8 cellular contexts compared by ENCODE assay signal in genomic region chr14:104724407-104724980, GRCh38. TPM values are rescaled to one million over a fixed set of nuclear protein-coding genes. Genes with fewer than 3 reads are reported as not detected.
DNase-seq lines count a peak whose midpoint lies in the region; ATAC-seq and TF ChIP-seq lines count a peak whose summit lies in the region.

No MANE protein-coding gene starts in this region.

- peak overlapping the region in 1 of 2 experiments; percentile 95 for H3K14ac ChIP-seq in mesenchymal stem cell (ENCODE audit: low read length in 2 of 2)

- H2BK5ac ChIP-seq in mesenchymal stem cell (ENCODE audit: low read depth, low read length, poor library complexity, severe bottlenecking), result no peak overlapping the region

- peak overlapping the region; percentile 76 for H4K8ac ChIP-seq in mesenchymal stem cell (ENCODE audit: low read length)

- H3K36me3 ChIP-seq in Peyer's patch (peaks cover 0 to 5% (median 0%) of the 10 kb centered on the region in 3 donors), mesenchymal stem cell (ENCODE audit: control insufficient read depth in 1 of 2, insufficient read depth in 2 of 2, low read depth in 1 of 2, low read length in 2 of 2) (peaks cover 16 to 26% of the 10 kb centered on the region in 2 experiments), upper lobe of left lung (peaks cover 0 to 7% (median 2%) of the 10 kb centered on the region in 4 donors)

- 11% methylated on average over 27 of the region's 27 CpGs for WGBS in mesenchymal stem cell
- 7 to 17% methylated on average over 12 of the region's 27 CpGs for WGBS in upper lobe of left lung, 2 donors

- no peak overlapping the region for H3K27ac Mint-ChIP-seq in central memory CD8-positive, alpha-beta T cell (ENCODE audit: low read depth)

- ATAC-seq in central memory CD8-positive, alpha-beta T cell (replicated peaks; ENCODE audit: extremely low read depth, poor library complexity, severe bottlenecking), result no peak
- ATAC-seq in upper lobe of left lung (ENCODE audit: low FRiP score in 2 of 2), result peak; percentile 6

- no peak overlapping the region for H2AK5ac ChIP-seq in mesenchymal stem cell (ENCODE audit: low read length, severe bottlenecking)

- H3K36me3 Mint-ChIP-seq in central memory CD8-positive, alpha-beta T cell (ENCODE audit: insufficient read depth), result peaks cover 5% of the 10 kb centered on the region

- H3K4me1 ChIP-seq in Peyer's patch, result peaks cover 6 to 39% (median 14%) of the 10 kb centered on the region in 4 donors
- peaks cover 48% of the 10 kb centered on the region for H3K4me1 ChIP-seq in mesenchymal stem cell (ENCODE audit: control insufficient read depth, insufficient read depth, low read depth, low read length)
- peaks cover 17 to 36% (median 22%) of the 10 kb centered on the region in 4 donors for H3K4me1 ChIP-seq in upper lobe of left lung

- H3K18ac ChIP-seq in mesenchymal stem cell (ENCODE audit: low read depth in 1 of 2, low read length in 2 of 2), result peak overlapping the region; percentile 90 to 93

- H3K4me3 ChIP-seq in GM08714 (ENCODE audit: low read length), result peak overlapping the region; percentile 57; the same call in 1 of the 2 replicates
- peak overlapping the region; percentile 64 to 94 (median 90) for H3K4me3 ChIP-seq in Peyer's patch
- peak overlapping the region; percentile 72 to 76 for H3K4me3 ChIP-seq in mesenchymal stem cell (ENCODE audit: insufficient read depth in 1 of 2, low read depth in 1 of 2, low read length in 2 of 2)
- peak overlapping the region; percentile 71 to 90 (median 84) for H3K4me3 ChIP-seq in upper lobe of left lung

- H3K27ac ChIP-seq in Peyer's patch, result peak overlapping the region; percentile 68 to 88 (median 72)
- no peak overlapping the region for H3K27ac ChIP-seq in mesenchymal stem cell (ENCODE audit: low read length, poor library complexity, severe bottlenecking)
- H3K27ac ChIP-seq in upper lobe of left lung, result peak overlapping the region; percentile 37 to 74 (median 66)

- peak overlapping the region in 1 of 2 experiments; percentile 76 for H2BK12ac ChIP-seq in mesenchymal stem cell (ENCODE audit: low read length in 2 of 2)

- H3K9me3 Mint-ChIP-seq in central memory CD8-positive, alpha-beta T cell, result no peaks in the 10 kb centered on the region

- H3K27me3 ChIP-seq in Peyer's patch (no peaks in the 10 kb centered on the region), mesenchymal stem cell (ENCODE audit: control insufficient read depth in 1 of 2, insufficient read depth in 1 of 2, low read length in 2 of 2) (peaks cover 14 to 32% of the 10 kb centered on the region in 2 experiments), upper lobe of left lung (no peaks in the 10 kb centered on the region)

- H3K23ac ChIP-seq in mesenchymal stem cell (ENCODE audit: low read length in 2 of 2), result peak overlapping the region in 1 of 2 experiments; percentile 64

- H3K4ac ChIP-seq in mesenchymal stem cell (ENCODE audit: low read depth in 1 of 2, low read length in 2 of 2), result peak overlapping the region; percentile 67 to 79

- H2AFZ ChIP-seq in mesenchymal stem cell (ENCODE audit: low read depth, low read length), result no peak overlapping the region

- H2BK15ac ChIP-seq in mesenchymal stem cell (ENCODE audit: low read depth, poor library complexity, severe bottlenecking), result peak overlapping the region; percentile 85

- TF ChIP-seq CTCF in Peyer's patch (IDR thresholded peaks at IDR 0.05), result no peak
- no peak for TF ChIP-seq CTCF in upper lobe of left lung (IDR thresholded peaks at IDR 0.05)

- DNase-seq in Peyer's patch, result peak in 2 of 3 donors; percentile 66 to 68
- no peak for DNase-seq in central memory CD8-positive, alpha-beta T cell (ENCODE audit: low spot score in 2 of 2)
- DNase-seq in mesenchymal stem cell, result no peak
- no peak for DNase-seq in upper lobe of left lung
- DNase-seq in ecto neural progenitor cell (ENCODE audit: low spot score), result no peak
- no peak for DNase-seq in NCI-H345 treated with DMSO at 0.1 percent for 48 hours (lab: John Stamatoyannopoulos, UW; ENCODE audit: unreplicated experiment)
- no peak for DNase-seq in AML-193 (lab: John Stamatoyannopoulos, UW)

- H3K9ac ChIP-seq in mesenchymal stem cell (ENCODE audit: low read length), result peak overlapping the region; percentile 64

- no peaks in the 10 kb centered on the region for H3K9me3 ChIP-seq in Peyer's patch
- no peaks in the 10 kb centered on the region for H3K9me3 ChIP-seq in mesenchymal stem cell (ENCODE audit: control insufficient read depth, low read length)
- no peaks in the 10 kb centered on the region for H3K9me3 ChIP-seq in upper lobe of left lung

- H4K91ac ChIP-seq in mesenchymal stem cell (ENCODE audit: low read length), result peak overlapping the region; percentile 88

- H3K27me3 Mint-ChIP-seq in central memory CD8-positive, alpha-beta T cell, result no peaks in the 10 kb centered on the region

- H3K4me3 Mint-ChIP-seq in central memory CD8-positive, alpha-beta T cell, result peak overlapping the region; percentile 56

- H3K4me1 Mint-ChIP-seq in central memory CD8-positive, alpha-beta T cell, result no peaks in the 10 kb centered on the region

- H2BK120ac ChIP-seq in mesenchymal stem cell (ENCODE audit: low read depth, low read length), result peak overlapping the region; percentile 74

- no peak for TF ChIP-seq POLR2A in Peyer's patch (IDR thresholded peaks at IDR 0.05)
- TF ChIP-seq POLR2A in upper lobe of left lung (IDR thresholded peaks at IDR 0.05), result no peak

- peak overlapping the region; percentile 91 for H3K4me2 ChIP-seq in mesenchymal stem cell (ENCODE audit: low read length, poor library complexity, severe bottlenecking)

- peaks cover 3% of the 10 kb centered on the region for H3K79me1 ChIP-seq in mesenchymal stem cell (replicated peaks; ENCODE audit: low read length, poor library complexity, severe bottlenecking)

- TF ChIP-seq EP300 in upper lobe of left lung (IDR thresholded peaks at IDR 0.05), result no peak

RNA-seq across cellular contexts. Expression of gene ADSS1, which starts 0.5 kb away (rescaled TPM):
- 10 to 100 TPM; 11.0 to 18.6 (median 17.1) TPM for total RNA-seq in Peyer's patch
- polyA plus RNA-seq in mesenchymal stem cell (2013, experiment 1 of 2), result 5.2 TPM
- 4.8 TPM for polyA plus RNA-seq in mesenchymal stem cell (2013, experiment 2 of 2)
- total RNA-seq in upper lobe of left lung, result 10 to 100 TPM in 1 of 6 donors, 1 to 10 TPM in 5; 4.9 to 34.6 (median 6.2) TPM

RNA-seq across cellular contexts. Expression of gene SIVA1, which starts 28.5 kb away (rescaled TPM):
- total RNA-seq in Peyer's patch (100 to 1,000 TPM in 3 of 4 donors, 10 to 100 TPM in 1; 64.6 to 144 (median 115) TPM), upper lobe of left lung (100 to 1,000 TPM in 2 of 6 donors, 10 to 100 TPM in 4; 72.3 to 241 (median 91.0) TPM)
- polyA plus RNA-seq in mesenchymal stem cell (2013, experiment 1 of 2), result 68.6 TPM
- 73.5 TPM for polyA plus RNA-seq in mesenchymal stem cell (2013, experiment 2 of 2)

RNA-seq across cellular contexts. Expression of gene INF2, which starts 35.1 kb away (rescaled TPM):
- total RNA-seq in Peyer's patch (100 to 1,000 TPM; 137 to 287 (median 203) TPM), upper lobe of left lung (100 to 1,000 TPM in 5 of 6 donors, 10 to 100 TPM in 1; 65.2 to 259 (median 131) TPM)
- polyA plus RNA-seq in mesenchymal stem cell (2013, experiment 1 of 2), result 59.1 TPM
- polyA plus RNA-seq in mesenchymal stem cell (2013, experiment 2 of 2), result 55.9 TPM

Comparison
In these comparisons a context has a peak if more than half of its experiments do, and no peak if none do; other contexts are left out.
1. DNase-seq: peak in Peyer's patch (2 of 3); none in central memory CD8-positive, alpha-beta T cell (0 of 2), mesenchymal stem cell (single experiment), upper lobe of left lung (0 of 2), ecto neural progenitor cell (single experiment), NCI-H345 treated with DMSO at 0.1 percent for 48 hours (single experiment) and AML-193 (0 of 2).
2. Peak in every context shown above with its lines, with median percentiles within 50 percentile points of each other: H3K4me3 ChIP-seq.